ENCODE assay signal across 8 cellular contexts in the genomic region with DNA sequence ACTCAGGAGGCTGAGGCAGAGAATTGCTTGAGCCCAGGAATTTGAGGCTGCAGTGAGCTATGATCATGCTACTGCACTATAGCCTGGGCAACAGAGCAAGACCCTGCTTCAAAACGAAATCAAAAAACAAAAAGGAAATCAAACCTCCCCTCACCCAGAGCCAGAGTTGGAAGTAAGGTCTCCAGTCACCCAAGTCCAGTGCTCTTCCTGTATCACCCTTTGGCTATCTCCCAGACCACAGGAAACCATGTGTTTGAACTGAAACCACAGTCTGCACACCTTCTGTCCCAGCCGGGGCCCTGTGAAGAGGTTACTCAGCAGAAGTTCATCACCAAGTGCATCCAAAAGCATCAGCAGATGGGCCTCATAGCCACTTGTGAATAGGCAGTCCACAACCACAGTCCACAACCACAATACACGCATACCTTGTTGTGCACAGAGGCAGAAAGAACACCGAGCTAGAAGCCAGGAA. TPM values are rescaled to one million over a fixed set of nuclear protein-coding genes. Genes with fewer than 3 reads are reported as not detected.
DNase-seq lines count a peak whose midpoint lies in the region; ATAC-seq and TF ChIP-seq lines count a peak whose summit lies in the region.

No MANE protein-coding gene starts in this region.

- H3K27me3 Mint-ChIP-seq in effector memory CD8-positive, alpha-beta T cell: no peaks in the 10 kb centered on the region

- ATAC-seq in heart left ventricle: no peak
- no peak for ATAC-seq in Right ventricle myocardium superior (ENCODE audit: poor library complexity)
- peak; percentile 51 for ATAC-seq in effector memory CD8-positive, alpha-beta T cell (replicated peaks)
- no peak for ATAC-seq in gastrocnemius medialis

- in situ Hi-C loops in gastrocnemius medialis (cut with MboI; ENCODE audit: low sequenced_read_pairs in 4 of 4): no loop called here

- H3K9me3 ChIP-seq in heart left ventricle (no peaks in the 10 kb centered on the region), gastrocnemius medialis (no peaks in the 10 kb centered on the region)

- H3K4me3 Mint-ChIP-seq in effector memory CD8-positive, alpha-beta T cell: peak overlapping the region; percentile 95 to 96

- WGBS in heart left ventricle, 4 donors: 31 to 35% (median 32%) methylated on average over 4 of the region's 4 CpGs

- H3K9me3 Mint-ChIP-seq in effector memory CD8-positive, alpha-beta T cell: no peaks in the 10 kb centered on the region

- H3K36me3 Mint-ChIP-seq in effector memory CD8-positive, alpha-beta T cell (ENCODE audit: insufficient read depth): peaks cover 83% of the 10 kb centered on the region

- peaks cover 9 to 82% (median 70%) of the 10 kb centered on the region in 12 donors for H3K4me1 ChIP-seq in heart left ventricle
- peaks cover 38 to 71% of the 10 kb centered on the region in 2 donors for H3K4me1 ChIP-seq in gastrocnemius medialis

- no peak for TF ChIP-seq POLR2A in heart left ventricle (IDR thresholded peaks at IDR 0.05)
- no peak for TF ChIP-seq POLR2A in gastrocnemius medialis (IDR thresholded peaks at IDR 0.05)

- peaks cover 0 to 67% (median 41%) of the 10 kb centered on the region in 9 donors for H3K36me3 ChIP-seq in heart left ventricle
- no peaks in the 10 kb centered on the region for H3K36me3 ChIP-seq in gastrocnemius medialis

- H3K4me3 ChIP-seq in heart left ventricle (peak overlapping the region in 5 of 12 donors; percentile 0 to 99 (median 11)), gastrocnemius medialis (peak overlapping the region in 1 of 4 donors; percentile 2)

- H3K27me3 ChIP-seq in heart left ventricle: no peaks in the 10 kb centered on the region
- H3K27me3 ChIP-seq in gastrocnemius medialis: no peaks in the 10 kb centered on the region

- peaks cover 64 to 65% of the 10 kb centered on the region in 2 donors for H3K4me1 Mint-ChIP-seq in effector memory CD8-positive, alpha-beta T cell (ENCODE audit: low read depth in 2 of 2)

- intact Hi-C loops in heart left ventricle (cut with DNase I) (loop anchor here in 2 of 10 donors (5.0 to 10.0 kb wide), 4 partner anchors 41 to 82 kb away; no protein-coding TSS in a partner anchor), Right ventricle myocardium superior (cut with DNase I) (no loop called here), gastrocnemius medialis (cut with DNase I; ENCODE audit: low total_unique reads) (no loop called here)

- H3K27ac Mint-ChIP-seq in effector memory CD8-positive, alpha-beta T cell: peak overlapping the region; percentile 97

- H3K27ac ChIP-seq in heart left ventricle (peak overlapping the region in 8 of 12 donors; percentile 22 to 99 (median 76)), gastrocnemius medialis (peak overlapping the region; percentile 15 to 90 (median 62))

- no peak for DNase-seq in heart left ventricle
- no peak for DNase-seq in Right ventricle myocardium superior
- peak in 3 of 5 experiments; percentile 43 to 92 (median 80) for DNase-seq in T-helper 2 cell
- DNase-seq in effector memory CD8-positive, alpha-beta T cell: peak; percentile 71 to 77 (median 73)
- DNase-seq in gastrocnemius medialis: peak in 1 of 2 donors; percentile 27
- no peak for DNase-seq in SIG-M5 (lab: John Stamatoyannopoulos, UW)
- DNase-seq in NOMO-1 treated with dmso at 0.1 percent for 144 hours (lab: John Stamatoyannopoulos, UW; ENCODE audit: unreplicated experiment): no peak
- DNase-seq in occipital lobe (lab: John Stamatoyannopoulos, UW): no peak

- TF ChIP-seq CTCF in heart left ventricle (IDR thresholded peaks at IDR 0.05): no peak
- TF ChIP-seq CTCF in gastrocnemius medialis (IDR thresholded peaks at IDR 0.05 in 4 of 5, conservative IDR thresholded peaks at IDR 0.05 in 1 of 5): no peak

RNA-seq across cellular contexts. Expression of gene MYH9, which starts 4.6 kb away (rescaled TPM):
- total RNA-seq in heart left ventricle (100 to 1,000 TPM; 126 to 482 (median 238) TPM), Right ventricle myocardium superior (138 TPM), gastrocnemius medialis (100 to 1,000 TPM in 3 of 4 donors, 10 to 100 TPM in 1; 38.9 to 115 (median 104) TPM), occipital lobe (34.6 TPM)
- 100 to 1,000 TPM; 109 to 407 TPM for polyA plus RNA-seq in heart left ventricle

Comparison
In these comparisons a context has a peak if more than half of its experiments do, and no peak if none do; other contexts are left out.
1. DNase-seq: peak in T-helper 2 cell (3 of 5) and effector memory CD8-positive, alpha-beta T cell (3 of 3); none in heart left ventricle (0 of 5), Right ventricle myocardium superior (single experiment), SIG-M5 (single experiment), NOMO-1 treated with dmso at 0.1 percent for 144 hours (single experiment) and occipital lobe (single experiment).